9 cellular contexts compared by ENCODE assay signal in genomic region chr1:145232874-145233630, GRCh38. TPM values are rescaled to one million over a fixed set of nuclear protein-coding genes. Genes with fewer than 3 reads are reported as not detected.
A peak's percentile ranks its signal among the peaks of the same experiment; 100 is the strongest.
DNase-seq lines count a peak whose midpoint lies in the region; ATAC-seq and TF ChIP-seq lines count a peak whose summit lies in the region.
"Not testable (repeated sequence)": the region's sequence is repeated elsewhere in the genome, so short reads cannot be mapped to it uniquely, and the experiment has no call there.
"Had no signal": no experiment of that assay in that cellular context is flagged by ENCODE, and none has a peak within 500 bp of the region (broad histone marks: within the 10 kb centered on the region; RNA-seq: fewer than 3 reads in every experiment).

No MANE protein-coding gene starts in this region.

- H3K4me2 ChIP-seq in OCI-LY3 (ENCODE audit: low read length), result peak overlapping the region; percentile 46

- TF ChIP-seq POLR2A in sigmoid colon (IDR thresholded peaks at IDR 0.05), result not testable (repeated sequence)

- intact Hi-C loops in sigmoid colon (cut with DNase I); upper lobe of right lung (cut with DNase I): not testable (repeated sequence)

- not testable (repeated sequence) for H3K27ac ChIP-seq in OCI-LY3 (ENCODE audit: low read length); sigmoid colon; upper lobe of right lung

- H3K4me1 ChIP-seq in OCI-LY3 (ENCODE audit: low read length); sigmoid colon; upper lobe of right lung: not testable (repeated sequence)

- not testable (repeated sequence) for H3K9ac ChIP-seq in OCI-LY3 (ENCODE audit: low read length)

- H3K4me3 ChIP-seq in OCI-LY3 (ENCODE audit: low read length) (peak overlapping the region; percentile 62), sigmoid colon (peak overlapping the region in 1 of 4 donors; percentile 24)
- H3K4me3 ChIP-seq in fibroblast of mammary gland (ENCODE audit: control insufficient read depth, low read depth, low read length); upper lobe of right lung: not testable (repeated sequence)

- WGBS in sigmoid colon, 2 donors, result 11 to 14% methylated on average over 41 to 46 of the region's 55 CpGs

- TF ChIP-seq CTCF in OCI-LY3 (IDR thresholded peaks at IDR 0.05; ENCODE audit: low read depth, low read length); fibroblast of mammary gland (conservative IDR thresholded peaks at IDR 0.05; ENCODE audit: control insufficient read depth, insufficient read depth, low read depth, low read length); sigmoid colon (IDR thresholded peaks at IDR 0.05); upper lobe of right lung (IDR thresholded peaks at IDR 0.05): not testable (repeated sequence)

- H4K20me1 ChIP-seq in OCI-LY3 (ENCODE audit: insufficient read depth, low read length), result not testable (repeated sequence)

- H3K9me3 ChIP-seq in OCI-LY3 (ENCODE audit: insufficient read depth, low read length); sigmoid colon; upper lobe of right lung: not testable (repeated sequence)

- not testable (repeated sequence) for H2AFZ ChIP-seq in OCI-LY3 (ENCODE audit: low read depth, low read length)

- not testable (repeated sequence) for TF ChIP-seq EP300 in sigmoid colon (IDR thresholded peaks at IDR 0.05)

- ATAC-seq in left lobe of liver (peak; percentile 76), upper lobe of right lung (peak; percentile 91)

- H3K79me2 ChIP-seq in OCI-LY3 (ENCODE audit: low read length), result not testable (repeated sequence)

- H3K27me3 ChIP-seq in OCI-LY3 (ENCODE audit: low read depth, low read length); sigmoid colon; upper lobe of right lung: not testable (repeated sequence)

- H3K36me3 ChIP-seq in OCI-LY3 (replicated peaks; ENCODE audit: low read depth, low read length); sigmoid colon; upper lobe of right lung: not testable (repeated sequence)

- DNase-seq in ELF-1 (ENCODE audit: low read depth, low spot score), result peak; percentile 14
- DNase-seq in activated CD4-positive, alpha-beta T cell treated with anti-CD3 and anti-CD28 coated beads, Interleukin-2, amount 50 U/mL, for 1 hour, result peak; percentile 13
- peak; percentile 22 for DNase-seq in activated naive CD4-positive, alpha-beta T cell treated with anti-CD3 and anti-CD28 coated beads, Interleukin-2, amount 50 U/mL, for 16 hours
- peak; percentile 0 for DNase-seq in fibroblast of mammary gland (ENCODE audit: low read depth)
- not testable (repeated sequence) for DNase-seq in left lobe of liver (ENCODE audit: low spot score)
- DNase-seq in sigmoid colon, result peak; percentile 39
- peak; percentile 52 for DNase-seq in upper lobe of right lung

RNA-seq across cellular contexts. Expression of gene PPIAL4D, which starts 8.9 kb away (rescaled TPM):
- total RNA-seq in left lobe of liver, result not detected
- not detected for total RNA-seq in sigmoid colon
- polyA plus RNA-seq in sigmoid colon, result not detected
- total RNA-seq in upper lobe of right lung, result not detected
- total RNA-seq: stomach had no signal
- polyA plus RNA-seq: stomach had no signal
